In genomic region chr5:169581580-169582227, GRCh38 we compare ENCODE assay signal across 8 cellular contexts. TPM values are rescaled to one million over a fixed set of nuclear protein-coding genes. Genes with fewer than 3 reads are reported as not detected.
DNase-seq lines count a peak whose midpoint lies in the region; ATAC-seq, FAIRE-seq and TF ChIP-seq lines count a peak whose summit lies in the region.

No MANE protein-coding gene starts in this region.

- no peak overlapping the region for H3K4me3 Mint-ChIP-seq in activated CD8-positive, alpha-beta T cell treated with anti-CD3 and anti-CD28 coated beads for 36 hours
- H3K4me3 Mint-ChIP-seq in naive B cell: peak overlapping the region in 5 of 8 donors; percentile 7 to 79 (median 25)

- no peak for TF ChIP-seq POLR2A in A549 (IDR thresholded peaks at IDR 0.05; ENCODE audit: low read length)

- TF ChIP-seq RAD21 in A549 (conservative IDR thresholded peaks at IDR 0.05 in 1 of 2, IDR thresholded peaks at IDR 0.05 in 1 of 2): peak; percentile 78 to 81

- POLR2A ChIA-PET in A549 (lab: Yijun Ruan, JAX): no interaction called here
- POLR2A ChIA-PET in activated CD8-positive, alpha-beta T cell treated with anti-CD3 and anti-CD28 coated beads for 36 hours (lab: Charles Lee): interaction anchor here (1.0 kb wide), 1 partner anchor 11 kb away, joined by 3 read pairs; no protein-coding TSS in a partner anchor

- WGBS in A549 (ENCODE audit: missing lambda C conversion rate): 14% methylated on average over 6 of the region's 6 CpGs

- peaks cover 22% of the 10 kb centered on the region for H3K4me1 Mint-ChIP-seq in activated CD8-positive, alpha-beta T cell treated with anti-CD3 and anti-CD28 coated beads for 36 hours (ENCODE audit: low read depth)
- peaks cover 15 to 31% (median 19%) of the 10 kb centered on the region in 3 donors for H3K4me1 Mint-ChIP-seq in naive B cell

- peaks cover 2% of the 10 kb centered on the region for H3K27me3 Mint-ChIP-seq in activated CD8-positive, alpha-beta T cell treated with anti-CD3 and anti-CD28 coated beads for 36 hours
- peaks cover 9 to 26% (median 17%) of the 10 kb centered on the region in 3 donors for H3K27me3 Mint-ChIP-seq in naive B cell

- peaks cover 24% of the 10 kb centered on the region for H3K4me1 ChIP-seq in A549

- intact Hi-C loops in activated CD8-positive, alpha-beta T cell treated with anti-CD3 and anti-CD28 coated beads for 36 hours (cut with micrococcal nuclease): loop anchor here (2.0 to 5.0 kb wide), 2 partner anchors 67 to 594 kb away; no protein-coding TSS in a partner anchor

- no peak overlapping the region for H3K4me2 ChIP-seq in A549

- no peaks in the 10 kb centered on the region for H3K9me3 Mint-ChIP-seq in activated CD8-positive, alpha-beta T cell treated with anti-CD3 and anti-CD28 coated beads for 36 hours
- H3K9me3 Mint-ChIP-seq in naive B cell: no peaks in the 10 kb centered on the region

- no peak overlapping the region for H3K27ac ChIP-seq in A549

- TF ChIP-seq CTCF in A549 (IDR thresholded peaks at IDR 0.05) (peak; percentile 80), GM12875 (IDR thresholded peaks at IDR 0.05; ENCODE audit: borderline replicate concordance, insufficient read depth, low read depth, low read length) (peak; percentile 71; the same call in 1 of the 2 replicates), epithelial cell of esophagus (IDR thresholded peaks at IDR 0.05; ENCODE audit: insufficient read depth, low read depth, low read length, missing control alignments) (peak; percentile 85)
- peak; percentile 81 for TF ChIP-seq CTCF in activated CD8-positive, alpha-beta T cell treated with anti-CD3 and anti-CD28 coated beads for 36 hours (IDR thresholded peaks at IDR 0.05)

- no peaks in the 10 kb centered on the region for H3K9me3 ChIP-seq in A549

- peaks cover 4% of the 10 kb centered on the region for H3K36me3 Mint-ChIP-seq in activated CD8-positive, alpha-beta T cell treated with anti-CD3 and anti-CD28 coated beads for 36 hours (ENCODE audit: low read depth)
- no peaks in the 10 kb centered on the region for H3K36me3 Mint-ChIP-seq in naive B cell

- CTCF ChIA-PET in A549 (lab: Yijun Ruan, JAX): interaction anchor here (0.7 to 2.9 kb wide), 24 partner anchors 10 to 914 kb away, joined by 3 to 28 read pairs (median 4); partner anchors contain the start of gene INSYN2B
- CTCF ChIA-PET in activated CD8-positive, alpha-beta T cell treated with anti-CD3 and anti-CD28 coated beads for 36 hours (lab: Charles Lee): interaction anchor here (0.6 to 4.0 kb wide), 10 partner anchors 11 to 1074 kb away, joined by 3 to 24 read pairs (median 5); no protein-coding TSS in a partner anchor

- peak; percentile 32 for FAIRE-seq in A549 (lab: Jason Lieb, UNC)

- no peak for TF ChIP-seq EP300 in A549 (IDR thresholded peaks at IDR 0.05)

- no peak overlapping the region for H3K4me3 ChIP-seq in A549
- no peak overlapping the region for H3K4me3 ChIP-seq in GM12875 (ENCODE audit: low read depth, low read length)
- H3K4me3 ChIP-seq in epithelial cell of esophagus (ENCODE audit: low read length): no peak overlapping the region

- ATAC-seq in A549 (peak; percentile 55 to 69), HG02938 (IDR thresholded peaks at IDR 0.05; ENCODE audit: unreplicated experiment) (peak; percentile 34), naive B cell (ENCODE audit: low read depth in 2 of 2) (peak; percentile 10 to 15)
- peak; percentile 56 for ATAC-seq in activated CD8-positive, alpha-beta T cell treated with anti-CD3 and anti-CD28 coated beads for 36 hours

- DNase-seq in A549 (ENCODE audit: low read depth in 1 of 2, low spot score in 1 of 2) (peak; percentile 43 to 66), NCI-H748 treated with DMSO at 0.1 percent for 48 hours (lab: John Stamatoyannopoulos, UW) (peak; percentile 44), epithelial cell of esophagus (ENCODE audit: low read depth) (peak; percentile 68), naive B cell (peak; percentile 32)
- DNase-seq in activated CD8-positive, alpha-beta T cell treated with anti-CD3 and anti-CD28 coated beads for 36 hours: peak; percentile 87
- DNase-seq in stimulated activated naive CD4-positive, alpha-beta T cell treated with Interleukin-2 at 50 U/mL for 16 hours (lab: John Stamatoyannopoulos, UW): peak; percentile 38

- H3K27ac Mint-ChIP-seq in activated CD8-positive, alpha-beta T cell treated with anti-CD3 and anti-CD28 coated beads for 36 hours: no peak overlapping the region
- H3K27ac Mint-ChIP-seq in naive B cell: no peak overlapping the region

TF ChIP-seq in A549, 52 proteins besides CTCF, POLR2A, EP300 and RAD21:
- peak; percentile 73 for TF ChIP-seq SMC3 (IDR thresholded peaks at IDR 0.05)
- no peak for TF ChIP-seq FOXS1 (CRISPR knock-in tag; IDR thresholded peaks at IDR 0.05)
- TF ChIP-seq RCOR1 (IDR thresholded peaks at IDR 0.05; ENCODE audit: low read depth, low read length): no peak
- no peak for TF ChIP-seq CHD4 (IDR thresholded peaks at IDR 0.05; ENCODE audit: borderline replicate concordance)
- no peak for TF ChIP-seq HOXA7 (CRISPR knock-in tag; IDR thresholded peaks at IDR 0.05)

RNA-seq across cellular contexts. Expression of gene SPDL1, which starts 1.9 kb away (rescaled TPM):
- polyA plus RNA-seq in A549 (2011; rRNA removed) (62.1 and 103 TPM in 2 replicates), A549 (2017; fragmentation: RNase III; extraction: RNeasy Plus Mini Kit Qiagen cat#74134 plus additional on column Dnase treatment) (100 to 116 TPM (median 102 TPM) in 3 replicates), naive B cell (ENCODE audit: low read depth in 6 of 6) (1 to 10 TPM in 5 of 6 donors, not detected in 1; 5.1 to 9.4 (median 8.3) TPM)
- 28.8 and 34.1 TPM in 2 replicates for polyA plus RNA-seq in A549 (2012; cell fraction: cytosol; rRNA removed)
- polyA plus RNA-seq in A549 (2012; cell fraction: nucleus; rRNA removed): 19.8 and 35.2 TPM in 2 replicates
- polyA minus RNA-seq in A549 (2011; rRNA and poly(A)+ RNA removed): 14.4 and 16.7 TPM in 2 replicates
- total RNA-seq in activated CD8-positive, alpha-beta T cell treated with anti-CD3 and anti-CD28 coated beads for 36 hours: 10 to 100 TPM; 40.1 to 40.2 TPM

RNA-seq across cellular contexts. Expression of gene DOCK2, which starts 55.4 kb away (rescaled TPM):
- polyA plus RNA-seq in A549 (2011; rRNA removed) (1.3 and 2.1 TPM in 2 replicates), A549 (2017; fragmentation: RNase III; extraction: RNeasy Plus Mini Kit Qiagen cat#74134 plus additional on column Dnase treatment) (4.0 to 5.2 TPM (median 4.6 TPM) in 3 replicates), naive B cell (ENCODE audit: low read depth in 6 of 6) (100 to 1,000 TPM in 4 of 6 donors, 10 to 100 TPM in 2; 62.1 to 165 (median 106) TPM)
- 1.0 and 1.2 TPM in 2 replicates for polyA plus RNA-seq in A549 (2012; cell fraction: cytosol; rRNA removed)
- polyA plus RNA-seq in A549 (2012; cell fraction: nucleus; rRNA removed): 1.4 and 2.4 TPM in 2 replicates
- 3.3 and 4.0 TPM in 2 replicates for polyA minus RNA-seq in A549 (2011; rRNA and poly(A)+ RNA removed)
- total RNA-seq in activated CD8-positive, alpha-beta T cell treated with anti-CD3 and anti-CD28 coated beads for 36 hours: 100 to 1,000 TPM; 180 to 181 TPM

Comparison
In these comparisons a context has a peak if more than half of its experiments do, and no peak if none do; other contexts are left out.
1. DNase-seq: peak in every context shown above with its lines; median percentile 87 in activated CD8-positive, alpha-beta T cell treated with anti-CD3 and anti-CD28 coated beads for 36 hours; 68 in epithelial cell of esophagus; 54 in A549; 44 in NCI-H748 treated with DMSO at 0.1 percent for 48 hours; 38 in stimulated activated naive CD4-positive, alpha-beta T cell treated with Interleukin-2 at 50 U/mL for 16 hours; 32 in naive B cell.
2. RNA of gene DOCK2, which starts 55.4 kb away (polyA plus RNA-seq): 62.1 to 165 TPM in naive B cell; 1.0 to 5.2 TPM in A549; every median in the first group is over 10 times any median in the second.
3. Peak in every context shown above with its lines, with median percentiles within 50 percentile points of each other: ATAC-seq and CTCF ChIP-seq.